ENCODE assay signal across 9 cellular contexts in genomic region chr10:119316729-119317097, GRCh38.
DNase-seq lines count a peak whose midpoint lies in the region; ATAC-seq, FAIRE-seq and TF ChIP-seq lines count a peak whose summit lies in the region.
"Had no signal": no experiment of that assay in that cellular context is flagged by ENCODE, and none has a peak within 500 bp of the region (broad histone marks: within the 10 kb centered on the region; RNA-seq: fewer than 3 reads in every experiment).

No MANE protein-coding gene starts in this region.

- H3K27ac Mint-ChIP-seq in natural killer cell treated with Interleukin-12 subunit alpha and Interleukin-12 subunit beta and Interleukin-15 and Interleukin-18, amount 100 ng/mL, for 72 hours, result peak overlapping the region in 1 of 2 donors; percentile 53

- no peaks in the 10 kb centered on the region for H3K9me3 ChIP-seq in right lobe of liver
- H3K9me3 ChIP-seq in Peyer's patch, result no peaks in the 10 kb centered on the region

- ATAC-seq in right lobe of liver (peak in 1 of 4 donors; percentile 23), HG02885 (IDR thresholded peaks at IDR 0.05; ENCODE audit: poor library complexity, unreplicated experiment) (no peak)
- no peak for ATAC-seq in natural killer cell treated with Interleukin-12 subunit alpha and Interleukin-12 subunit beta and Interleukin-15 and Interleukin-18, amount 100 ng/mL, for 72 hours

- no peak overlapping the region for H3K4me3 ChIP-seq in AG04449 (ENCODE audit: low read depth, low read length)
- no peak overlapping the region for H3K4me3 ChIP-seq in brain microvascular endothelial cell (ENCODE audit: low read depth, low read length)
- no peak overlapping the region for H3K4me3 ChIP-seq in right lobe of liver
- H3K4me3 ChIP-seq in Peyer's patch, result no peak overlapping the region

- in situ Hi-C loops in brain microvascular endothelial cell (cut with HindIII; ENCODE audit: low pct_ligation_motif_present, low sequenced_read_pairs), result no loop called here

- no peak for FAIRE-seq in HTR-8/SVneo (lab: Jason Lieb, UNC)

- peaks cover 8% of the 10 kb centered on the region for H3K36me3 Mint-ChIP-seq in natural killer cell treated with Interleukin-12 subunit alpha and Interleukin-12 subunit beta and Interleukin-15 and Interleukin-18, amount 100 ng/mL, for 72 hours

- H3K4me1 ChIP-seq in right lobe of liver (peaks cover 0 to 11% (median 5%) of the 10 kb centered on the region in 4 donors), Peyer's patch (peaks cover 0 to 36% (median 20%) of the 10 kb centered on the region in 4 donors)

- peaks cover 54 to 65% of the 10 kb centered on the region in 2 donors for H3K4me1 Mint-ChIP-seq in natural killer cell treated with Interleukin-12 subunit alpha and Interleukin-12 subunit beta and Interleukin-15 and Interleukin-18, amount 100 ng/mL, for 72 hours (ENCODE audit: low read depth in 2 of 2)

- 60% methylated on average over 1 of the region's 4 CpGs for WGBS in right lobe of liver (ENCODE audit: insufficient coverage, low coverage, low lambda C conversion rate, missing lambda C conversion rate)

- TF ChIP-seq POLR2A in right lobe of liver (IDR thresholded peaks at IDR 0.05) (no peak), Peyer's patch (IDR thresholded peaks at IDR 0.05) (no peak)

- TF ChIP-seq CTCF in AG04449 (IDR thresholded peaks at IDR 0.05; ENCODE audit: insufficient read depth, low read length, missing control alignments) (no peak), brain microvascular endothelial cell (IDR thresholded peaks at IDR 0.05; ENCODE audit: low read depth, low read length, missing control alignments) (no peak), right lobe of liver (IDR thresholded peaks at IDR 0.05) (no peak), Peyer's patch (IDR thresholded peaks at IDR 0.05) (no peak)

- POLR2A ChIA-PET in AG04449 (lab: Yijun Ruan, JAX), result interaction anchor here (1.3 kb wide), 1 partner anchor 54 kb away, joined by 5 read pairs; no protein-coding TSS in a partner anchor

- H3K4me3 Mint-ChIP-seq in natural killer cell treated with Interleukin-12 subunit alpha and Interleukin-12 subunit beta and Interleukin-15 and Interleukin-18, amount 100 ng/mL, for 72 hours, result no peak overlapping the region

- H3K36me3 ChIP-seq in brain microvascular endothelial cell (replicated peaks) (no peaks in the 10 kb centered on the region), right lobe of liver (no peaks in the 10 kb centered on the region), Peyer's patch (no peaks in the 10 kb centered on the region)

- H3K27me3 ChIP-seq in brain microvascular endothelial cell (replicated peaks) (no peaks in the 10 kb centered on the region), right lobe of liver (no peaks in the 10 kb centered on the region), Peyer's patch (no peaks in the 10 kb centered on the region)

- peaks cover 9 to 22% of the 10 kb centered on the region in 2 donors for H3K27me3 Mint-ChIP-seq in natural killer cell treated with Interleukin-12 subunit alpha and Interleukin-12 subunit beta and Interleukin-15 and Interleukin-18, amount 100 ng/mL, for 72 hours

- intact Hi-C loops in right lobe of liver (cut with DNase I), result no loop called here

- peaks cover 6% of the 10 kb centered on the region for H3K9me3 Mint-ChIP-seq in natural killer cell treated with Interleukin-12 subunit alpha and Interleukin-12 subunit beta and Interleukin-15 and Interleukin-18, amount 100 ng/mL, for 72 hours

- H3K27ac ChIP-seq in brain microvascular endothelial cell (peak overlapping the region; percentile 98), right lobe of liver (peak overlapping the region in 2 of 3 donors; percentile 16 to 55), Peyer's patch (peak overlapping the region in 2 of 4 donors; percentile 56 to 78)

- CTCF ChIA-PET in AG04449 (lab: Yijun Ruan, JAX), result interaction anchor here (1.0 to 1.2 kb wide), 3 partner anchors 10 to 173 kb away, joined by 3 read pairs; no protein-coding TSS in a partner anchor

- DNase-seq in AG04449 (ENCODE audit: low read depth, low spot score), result peak; percentile 42
- DNase-seq in HTR-8/SVneo (ENCODE audit: insufficient read length, low spot score), result peak; percentile 64
- DNase-seq in brain microvascular endothelial cell, result peak; percentile 88
- DNase-seq in right lobe of liver, result no peak
- DNase-seq in NCI-H2171 treated with DMSO at 0.1 percent for 48 hours (lab: John Stamatoyannopoulos, UW), result no peak
- no peak for DNase-seq in natural killer cell treated with Interleukin-12 subunit alpha and Interleukin-12 subunit beta and Interleukin-15 and Interleukin-18, amount 100 ng/mL, for 72 hours (ENCODE audit: low spot score)
- no peak for DNase-seq in Peyer's patch
- DNase-seq: DND-41 had no signal

Comparison
In these comparisons a context has a peak if more than half of its experiments do, and no peak if none do; other contexts are left out.
1. DNase-seq: peak in AG04449 (single experiment), HTR-8/SVneo (single experiment) and brain microvascular endothelial cell (single experiment); none in right lobe of liver (0 of 3), NCI-H2171 treated with DMSO at 0.1 percent for 48 hours (single experiment), natural killer cell treated with Interleukin-12 subunit alpha and Interleukin-12 subunit beta and Interleukin-15 and Interleukin-18, amount 100 ng/mL, for 72 hours (single experiment) and Peyer's patch (0 of 3).